27 cellular contexts compared by ENCODE assay signal in genomic region chr3:133776794-133777438, GRCh38. TPM values are rescaled to one million over a fixed set of nuclear protein-coding genes. Genes with fewer than 3 reads are reported as not detected.
DNase-seq lines count a peak whose midpoint lies in the region; ATAC-seq, FAIRE-seq and TF ChIP-seq lines count a peak whose summit lies in the region.
"Had no signal": no experiment of that assay in that cellular context is flagged by ENCODE, and none has a peak within 500 bp of the region (broad histone marks: within the 10 kb centered on the region; RNA-seq: fewer than 3 reads in every experiment).

No MANE protein-coding gene starts in this region.

- in situ Hi-C loops in K562 (cut with MboI) = no loop called here

- WGBS in K562 (ENCODE audit: insufficient coverage, low coverage, missing lambda C conversion rate) = 15% methylated on average over 7 of the region's 7 CpGs

- no peaks in the 10 kb centered on the region for H3K9me3 ChIP-seq in K562 (replicated peaks; ENCODE audit: control insufficient read depth, insufficient read depth, low read depth, low read length)
- H3K9me3 ChIP-seq: SK-N-SH had no signal

- peak; percentile 88 for ATAC-seq in K562
- peak; percentile 0 for ATAC-seq in left lobe of liver
- ATAC-seq: GM12878 had no signal

- no peak overlapping the region for H3K4me2 ChIP-seq in K562 (ENCODE audit: insufficient read depth, low read length)
- H3K4me2 ChIP-seq: PC-9, SK-N-SH had no signal

- peaks cover 0 to 4% of the 10 kb centered on the region in 2 experiments; a peak in 3 of 5 replicates for H3K4me1 ChIP-seq in K562 (replicated peaks in 1 of 2; ENCODE audit: control insufficient read depth in 2 of 2, insufficient read depth in 2 of 2, low read length in 2 of 2)

- H3K27me3 Mint-ChIP-seq in MCF 10A (ENCODE audit: insufficient read depth, unreplicated experiment) = peaks cover 65% of the 10 kb centered on the region
- H3K27me3 Mint-ChIP-seq in activated T-helper 2 cell treated with anti-CD3 and anti-CD28 coated beads, Interferon-gamma antibody, Interleukin-2, Interleukin-4, amounts not matched to agents 10 μg/mL and 5 μg/mL and 100 μg/mL, durations not matched to agents 14 hours and 24 hours and 36 hours (ENCODE audit: low read depth) = peaks cover 7% of the 10 kb centered on the region

- H3K79me2 ChIP-seq in K562 (ENCODE audit: control insufficient read depth, insufficient read depth, low read length) = no peaks in the 10 kb centered on the region

- H3K27me3 ChIP-seq in K562 (ENCODE audit: control insufficient read depth in 2 of 2, insufficient read depth in 2 of 2, low read length in 2 of 2) = peaks cover 0 to 13% of the 10 kb centered on the region in 2 experiments; a peak in 2 of 5 replicates

- no peak overlapping the region for H3K4me3 ChIP-seq in K562
- H3K4me3 ChIP-seq: GM12878, PC-9 had no signal

- FAIRE-seq in GM12891 (lab: Jason Lieb, UNC) (no peak), K562 (lab: Jason Lieb, UNC) (no peak)
- FAIRE-seq: GM12878, GM18507 had no signal

- BruUV-seq in K562 (replicated peaks; lab: Mats Ljungman, UMichigan) (no TSS peak), MCF 10A (replicated peaks; lab: Mats Ljungman, UMichigan) (no TSS peak)

- no peak overlapping the region for H3K27ac ChIP-seq in C4-2B
- no peak overlapping the region for H3K27ac ChIP-seq in K562 (ENCODE audit: extremely low read depth, low read depth, low read length)
- H3K27ac ChIP-seq: PC-9, RWPE1 had no signal

- H3K9me1 ChIP-seq in K562 (ENCODE audit: control insufficient read depth, insufficient read depth, low read length) = peaks cover 2% of the 10 kb centered on the region

- H3K4me1 Mint-ChIP-seq in MCF 10A (ENCODE audit: insufficient read depth, unreplicated experiment) = no peaks in the 10 kb centered on the region
- no peaks in the 10 kb centered on the region for H3K4me1 Mint-ChIP-seq in activated T-helper 2 cell treated with anti-CD3 and anti-CD28 coated beads, Interferon-gamma antibody, Interleukin-2, Interleukin-4, amounts not matched to agents 10 μg/mL and 5 μg/mL and 100 μg/mL, durations not matched to agents 14 hours and 24 hours and 36 hours (ENCODE audit: low read depth)
- H3K4me1 Mint-ChIP-seq: CD8-positive, alpha-beta memory T cell had no signal

- CTCF ChIA-PET in K562 (lab: Yijun Ruan, JAX; ENCODE audit: low intra/inter-chr PET ratio) (interaction anchor here (0.8 kb wide), 1 partner anchor 113 kb away, joined by 3 read pairs; no protein-coding TSS in a partner anchor), MCF 10A (lab: Yijun Ruan, JAX) (interaction anchor here (0.5 kb wide), 1 partner anchor 670 kb away, joined by 3 read pairs; no protein-coding TSS in a partner anchor)

- no peaks in the 10 kb centered on the region for H3K36me3 Mint-ChIP-seq in MCF 10A (ENCODE audit: insufficient read depth, unreplicated experiment)
- no peaks in the 10 kb centered on the region for H3K36me3 Mint-ChIP-seq in activated T-helper 2 cell treated with anti-CD3 and anti-CD28 coated beads, Interferon-gamma antibody, Interleukin-2, Interleukin-4, amounts not matched to agents 10 μg/mL and 5 μg/mL and 100 μg/mL, durations not matched to agents 14 hours and 24 hours and 36 hours (ENCODE audit: low read depth)
- H3K36me3 Mint-ChIP-seq: CD8-positive, alpha-beta memory T cell had no signal

- intact Hi-C loops in K562 (cut with micrococcal nuclease) = loop anchor here (1.0 kb wide), 1 partner anchor 114 kb away; no protein-coding TSS in a partner anchor
- intact Hi-C loops in MCF 10A (cut with micrococcal nuclease) = no loop called here
- intact Hi-C loops in activated T-helper 2 cell treated with anti-CD3 and anti-CD28 coated beads, Interferon-gamma antibody, Interleukin-2, Interleukin-4, amounts not matched to agents 10 μg/mL and 5 μg/mL and 100 μg/mL, durations not matched to agents 14 hours and 24 hours and 36 hours (cut with micrococcal nuclease) = no loop called here

- TF ChIP-seq POLR2A in GM12891 (IDR thresholded peaks at IDR 0.05; ENCODE audit: low read depth, low read length) = no peak
- TF ChIP-seq POLR2A in K562 (conservative IDR thresholded peaks at IDR 0.05) = no peak

- POLR2A ChIA-PET in K562 (lab: Yijun Ruan, JAX) (interaction anchor here (1.0 kb wide), 1 partner anchor 13 kb away, joined by 3 read pairs; no protein-coding TSS in a partner anchor), MCF 10A (lab: Yijun Ruan, JAX) (no interaction called here)

- H4K20me1 ChIP-seq in K562 (replicated peaks; ENCODE audit: control insufficient read depth, insufficient read depth, low read length) = no peaks in the 10 kb centered on the region

- no peaks in the 10 kb centered on the region for H3K9me3 Mint-ChIP-seq in MCF 10A (ENCODE audit: unreplicated experiment)
- no peaks in the 10 kb centered on the region for H3K9me3 Mint-ChIP-seq in activated T-helper 2 cell treated with anti-CD3 and anti-CD28 coated beads, Interferon-gamma antibody, Interleukin-2, Interleukin-4, amounts not matched to agents 10 μg/mL and 5 μg/mL and 100 μg/mL, durations not matched to agents 14 hours and 24 hours and 36 hours
- H3K9me3 Mint-ChIP-seq: CD8-positive, alpha-beta memory T cell had no signal

- H3K4me3 Mint-ChIP-seq in MCF 10A (ENCODE audit: unreplicated experiment) = no peak overlapping the region
- no peak overlapping the region for H3K4me3 Mint-ChIP-seq in activated T-helper 2 cell treated with anti-CD3 and anti-CD28 coated beads, Interferon-gamma antibody, Interleukin-2, Interleukin-4, amounts not matched to agents 10 μg/mL and 5 μg/mL and 100 μg/mL, durations not matched to agents 14 hours and 24 hours and 36 hours (ENCODE audit: low read depth)
- H3K4me3 Mint-ChIP-seq: CD8-positive, alpha-beta memory T cell had no signal

- DNase-seq in GM12891 (ENCODE audit: insufficient read length, low spot score) = no peak
- DNase-seq in K562 (ENCODE audit: extremely low read depth in 1 of 4, low spot score in 3 of 4) = peak in 2 of 4 experiments; percentile 14 to 18
- DNase-seq in left lobe of liver (ENCODE audit: low spot score) = no peak
- DNase-seq in NK-92 (lab: John Stamatoyannopoulos, UW; ENCODE audit: unreplicated experiment) = no peak
- no peak for DNase-seq in MCF 10A (ENCODE audit: unreplicated experiment)
- no peak for DNase-seq in activated T-helper 2 cell treated with anti-CD3 and anti-CD28 coated beads, Interferon-gamma antibody, Interleukin-2, Interleukin-4, amounts not matched to agents 10 μg/mL and 5 μg/mL and 100 μg/mL, durations not matched to agents 14 hours and 24 hours and 36 hours (ENCODE audit: low spot score)
- DNase-seq: AML-193; C1 segment of cervical spinal cord; Calu3; CD8-positive, alpha-beta memory T cell; DMS153; GDM1; MM.1S; NCI-H1092; NCI-H1436; NCI-H187 treated with DMSO at 0.1 percent for 48 hours; NCI-H510A; NCI-H748 treated with DMSO at 0.1 percent for 48 hours; PC-9; SHP77 treated with DMSO at 0.1 percent for 48 hours; SK-N-SH had no signal

- TF ChIP-seq CTCF in C4-2B (conservative IDR thresholded peaks at IDR 0.05) (0 out of 2 replicates have a peak, but pooled peaks have one; percentile 3), K562 (IDR thresholded peaks at IDR 0.05 in 2 of 3, conservative IDR thresholded peaks at IDR 0.05 in 1 of 3; ENCODE audit: insufficient read depth in 2 of 3, low read depth in 1 of 3, low read length in 3 of 3) (peak in 2 of 3 experiments; percentile 18 to 52; a peak in 4 of 6 replicates), MCF 10A (IDR thresholded peaks at IDR 0.05; ENCODE audit: unreplicated experiment) (no peak)

- H3K27ac Mint-ChIP-seq in MCF 10A (ENCODE audit: low read depth, unreplicated experiment) = no peak overlapping the region
- no peak overlapping the region for H3K27ac Mint-ChIP-seq in activated T-helper 2 cell treated with anti-CD3 and anti-CD28 coated beads, Interferon-gamma antibody, Interleukin-2, Interleukin-4, amounts not matched to agents 10 μg/mL and 5 μg/mL and 100 μg/mL, durations not matched to agents 14 hours and 24 hours and 36 hours

- peak in 1 of 2 experiments; percentile 57; a peak in 2 of 4 replicates for TF ChIP-seq RAD21 in K562 (CRISPR knock-in tag; conservative IDR thresholded peaks at IDR 0.05 in 1 of 2, IDR thresholded peaks at IDR 0.05 in 1 of 2)

- no peak for TF ChIP-seq EP300 in K562 (IDR thresholded peaks at IDR 0.05; ENCODE audit: low read length)

- H3K9ac ChIP-seq in K562 (ENCODE audit: insufficient read depth in 1 of 2, low read depth in 2 of 2, low read length in 2 of 2) = no peak overlapping the region
- H3K9ac ChIP-seq: SK-N-SH had no signal

- no peaks in the 10 kb centered on the region for H3K36me3 ChIP-seq in K562 (ENCODE audit: control insufficient read depth, insufficient read depth, low read length)

- H2AFZ ChIP-seq in K562 (ENCODE audit: low read depth, low read length) = peak overlapping the region; percentile 62; the same call in 1 of the 2 replicates
- H2AFZ ChIP-seq: PC-9 had no signal

RNA-seq across cellular contexts. Expression of gene SRPRB, which starts 28.7 kb away (rescaled TPM):
- 24.3 TPM for polyA plus RNA-seq in GM12891 (2012; ENCODE audit: low read depth, missing spikeins)
- total RNA-seq in K562 (2011; cell fraction: chromatin; rRNA removed; ENCODE audit: low replicate concordance) = 42.7 and 49.1 TPM in 2 replicates
- 52.2 and 60.0 TPM in 2 replicates for total RNA-seq in K562 (2011; cell fraction: nucleolus; rRNA removed)
- 75.3 and 87.6 TPM in 2 replicates for total RNA-seq in K562 (2011; cell fraction: nucleoplasm; rRNA removed)
- 37.7 and 41.9 TPM in 2 replicates for total RNA-seq in K562 (2014; rRNA removed)
- total RNA-seq in K562 (2014; rRNA removed; fragmentation: Illumina TruSeq; extraction: Trizol) = 59.5 and 64.5 TPM in 2 replicates
- 37.2 and 41.4 TPM in 2 replicates for total RNA-seq in K562 (2015; rRNA removed; fragmentation: Illumina TruSeq; extraction: Trizol)
- total RNA-seq in K562 (2021) = 57.3 and 60.9 TPM in 2 replicates
- polyA plus RNA-seq in K562 (2011; rRNA removed) = 48.6 and 66.0 TPM in 2 replicates
- polyA plus RNA-seq in K562 (2011; cell fraction: cytosol; rRNA removed) = 46.2 and 52.0 TPM in 2 replicates
- 23.6 and 28.6 TPM in 2 replicates for polyA plus RNA-seq in K562 (2011; cell fraction: nucleus; rRNA removed)
- polyA plus RNA-seq in K562 (2012) = 37.4 and 49.1 TPM in 2 replicates
- polyA plus RNA-seq in K562 (2014; fragmentation: Illumina TruSeq; extraction: Trizol) = 43.8 and 51.1 TPM in 2 replicates
- polyA plus RNA-seq in K562 (2014; fragmentation: Nextera tagmentation; extraction: Ambion mirVana) = 10 to 100 TPM; 29.5 to 37.5 TPM
- polyA plus RNA-seq in K562 (2014; rRNA removed) = 37.2 and 48.4 TPM in 2 replicates
- 84.1 and 107 TPM in 2 replicates for polyA minus RNA-seq in K562 (2011; rRNA and poly(A)+ RNA removed)
- polyA minus RNA-seq in K562 (2011; cell fraction: cytosol; rRNA and poly(A)+ RNA removed) = 36.2 and 65.5 TPM in 2 replicates
- polyA minus RNA-seq in K562 (2011; cell fraction: nucleus; rRNA and poly(A)+ RNA removed) = 12.9 and 23.4 TPM in 2 replicates
- total RNA-seq in left lobe of liver = 73.3 TPM
- 180 and 212 TPM in 2 replicates for total RNA-seq in MCF 10A (2022)
- 91.5 and 92.1 TPM in 2 replicates for total RNA-seq in activated T-helper 2 cell treated with anti-CD3 and anti-CD28 coated beads, Interferon-gamma antibody, Interleukin-2, Interleukin-4, amounts not matched to agents 10 μg/mL and 5 μg/mL and 100 μg/mL, durations not matched to agents 14 hours and 24 hours and 36 hours

RNA-seq across cellular contexts. Expression of gene TF, which starts 30.7 kb away (rescaled TPM):
- polyA plus RNA-seq in GM12891 (2012; ENCODE audit: low read depth, missing spikeins) = 0.06 TPM
- total RNA-seq in K562 (2011; cell fraction: chromatin; rRNA removed; ENCODE audit: low replicate concordance) = 2.2 and 2.7 TPM in 2 replicates
- 0.50 and 2.4 TPM in 2 replicates for total RNA-seq in K562 (2011; cell fraction: nucleolus; rRNA removed)
- 1.2 and 1.3 TPM in 2 replicates for total RNA-seq in K562 (2011; cell fraction: nucleoplasm; rRNA removed)
- total RNA-seq in K562 (2014; rRNA removed) (0.09 and 2.6 TPM in 2 replicates), K562 (2014; rRNA removed; fragmentation: Illumina TruSeq; extraction: Trizol) (2.0 and 2.8 TPM in 2 replicates), K562 (2015; rRNA removed; fragmentation: Illumina TruSeq; extraction: Trizol) (0.51 TPM in 1 of 2 replicates, not detected in the other), K562 (2021) (9.2 and 11.1 TPM in 2 replicates), left lobe of liver (25,131 TPM), MCF 10A (2022) (0.12 and 0.19 TPM in 2 replicates)
- polyA plus RNA-seq in K562 (2011; rRNA removed) (1.1 and 1.5 TPM in 2 replicates), K562 (2014; fragmentation: Illumina TruSeq; extraction: Trizol) (2.6 and 3.1 TPM in 2 replicates), K562 (2014; fragmentation: Nextera tagmentation; extraction: Ambion mirVana) (1 to 10 TPM; 3.1 to 6.7 TPM), K562 (2014; rRNA removed) (3.5 and 3.9 TPM in 2 replicates)
- 0.78 and 0.81 TPM in 2 replicates for polyA plus RNA-seq in K562 (2011; cell fraction: cytosol; rRNA removed)
- polyA plus RNA-seq in K562 (2011; cell fraction: nucleus; rRNA removed) = 1.7 and 3.8 TPM in 2 replicates
- 0.42 and 12.7 TPM in 2 replicates for polyA plus RNA-seq in K562 (2012)
- 1.1 and 1.9 TPM in 2 replicates for polyA minus RNA-seq in K562 (2011; rRNA and poly(A)+ RNA removed)
- polyA minus RNA-seq in K562 (2011; cell fraction: cytosol; rRNA and poly(A)+ RNA removed) = 0.67 and 22.6 TPM in 2 replicates
- 0.89 and 1.6 TPM in 2 replicates for polyA minus RNA-seq in K562 (2011; cell fraction: nucleus; rRNA and poly(A)+ RNA removed)
- total RNA-seq in activated T-helper 2 cell treated with anti-CD3 and anti-CD28 coated beads, Interferon-gamma antibody, Interleukin-2, Interleukin-4, amounts not matched to agents 10 μg/mL and 5 μg/mL and 100 μg/mL, durations not matched to agents 14 hours and 24 hours and 36 hours = 0.11 and 0.25 TPM in 2 replicates
- total RNA-seq: H4, LHCN-M2 had no signal
- polyA plus RNA-seq: CD8-positive, alpha-beta memory T cell had no signal

Comparison
In these comparisons a context has a peak if more than half of its experiments do, and no peak if none do; other contexts are left out.
1. RNA of gene TF, which starts 30.7 kb away (total RNA-seq): 25,131 TPM in left lobe of liver (single experiment); 0.09 to 11.1 TPM in K562, 0.12 to 0.19 TPM in MCF 10A and 0.11 to 0.25 TPM in activated T-helper 2 cell treated with anti-CD3 and anti-CD28 coated beads, Interferon-gamma antibody, Interleukin-2, Interleukin-4, amounts not matched to agents 10 μg/mL and 5 μg/mL and 100 μg/mL, durations not matched to agents 14 hours and 24 hours and 36 hours; every median in the first group is over 1,000 times any median in the second.